ENCODE assay signal across 8 cellular contexts in the genomic region with DNA sequence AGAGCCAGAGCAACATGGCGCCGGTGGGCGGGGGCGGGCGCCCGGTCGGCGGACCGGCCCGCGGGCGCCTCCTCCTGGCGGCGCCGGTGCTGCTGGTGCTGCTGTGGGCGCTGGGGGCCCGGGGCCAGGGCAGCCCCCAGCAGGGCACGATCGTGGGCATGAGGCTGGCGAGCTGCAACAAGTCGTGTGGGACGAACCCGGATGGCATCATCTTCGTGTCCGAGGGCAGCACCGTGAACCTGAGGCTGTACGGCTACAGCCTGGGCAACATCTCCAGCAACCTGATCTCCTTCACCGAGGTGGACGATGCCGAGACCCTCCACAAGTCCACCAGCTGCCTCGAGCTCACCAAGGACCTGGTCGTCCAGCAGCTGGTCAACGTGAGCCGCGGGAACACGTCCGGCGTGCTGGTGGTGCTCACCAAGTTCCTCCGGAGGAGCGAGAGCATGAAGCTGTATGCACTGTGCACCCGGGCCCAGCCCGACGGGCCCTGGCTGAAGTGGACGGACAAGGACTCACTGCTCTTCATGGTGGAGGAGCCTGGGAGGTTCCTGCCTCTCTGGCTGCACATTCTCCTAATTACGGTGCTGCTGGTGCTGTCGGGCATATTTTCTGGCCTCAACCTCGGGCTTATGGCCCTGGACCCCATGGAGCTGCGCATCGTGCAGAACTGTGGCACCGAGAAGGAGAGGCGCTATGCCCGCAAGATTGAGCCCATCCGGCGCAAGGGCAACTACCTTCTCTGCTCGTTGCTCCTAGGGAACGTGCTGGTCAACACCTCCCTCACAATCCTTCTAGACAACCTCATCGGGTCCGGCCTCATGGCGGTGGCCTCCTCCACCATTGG. TPM values are rescaled to one million over a fixed set of nuclear protein-coding genes. Genes with fewer than 3 reads are reported as not detected.
DNase-seq lines count a peak whose midpoint lies in the region; ATAC-seq, FAIRE-seq and TF ChIP-seq lines count a peak whose summit lies in the region.

No MANE protein-coding gene starts in this region.

- peak; percentile 39 for ATAC-seq in GM21447 (IDR thresholded peaks at IDR 0.05; ENCODE audit: unreplicated experiment)
- peak; percentile 11 for ATAC-seq in GM12878
- no peak for ATAC-seq in GM21576 (IDR thresholded peaks at IDR 0.05; ENCODE audit: unreplicated experiment)

- peak overlapping the region; percentile 70 for H3K4me3 ChIP-seq in Loucy (ENCODE audit: low read length, poor library complexity, severe bottlenecking)
- peak overlapping the region; percentile 91 for H3K4me3 ChIP-seq in GM12878
- peak overlapping the region; percentile 95 to 99 for H3K4me3 ChIP-seq in stomach smooth muscle (ENCODE audit: low read length in 2 of 2)

- RAD21 ChIA-PET in GM12878 (lab: Charles Lee; ENCODE audit: unreplicated experiment): interaction anchor here (1.0 to 6.4 kb wide), 12 partner anchors 13 to 188 kb away, joined by 3 to 92 read pairs (median 4); a partner anchor contains a TSS

- DNase-seq in EH (ENCODE audit: low read depth): peak; percentile 47
- no peak for DNase-seq in GM12878 (ENCODE audit: low read depth, low spot score)
- DNase-seq in kidney tubule cell (ENCODE audit: low spot score): peak; percentile 54
- DNase-seq in GOT3 (lab: John Stamatoyannopoulos, UW): no peak

- no peaks in the 10 kb centered on the region for H3K9me2 ChIP-seq in Loucy (replicated peaks; ENCODE audit: low read depth, low read length)

- H3K9ac ChIP-seq in Loucy (ENCODE audit: low read depth, low read length, poor library complexity, severe bottlenecking) (peak overlapping the region; percentile 43), GM12878 (ENCODE audit: control insufficient read depth, insufficient read depth, low read length) (peak overlapping the region; percentile 84), stomach smooth muscle (ENCODE audit: low read length in 2 of 2) (peak overlapping the region; percentile 78 to 85)

- peak; percentile 41 for TF ChIP-seq RAD21 in GM12878 (IDR thresholded peaks at IDR 0.05; ENCODE audit: insufficient read depth, low read depth, low read length)

- no peaks in the 10 kb centered on the region for H3F3A ChIP-seq in Loucy (ENCODE audit: low read depth)

- H3K27ac ChIP-seq in GM12878 (ENCODE audit: control insufficient read depth, insufficient read depth): peak overlapping the region; percentile 47; the same call in 1 of the 2 replicates
- peak overlapping the region; percentile 64 for H3K27ac ChIP-seq in stomach smooth muscle (ENCODE audit: low read length)

- no peak for FAIRE-seq in GM12878 (lab: Jason Lieb, UNC)

- SMC1A ChIA-PET in GM12878 (lab: Charles Lee; ENCODE audit: uncharacterized antibody, unreplicated experiment): interaction anchor here (0.8 to 5.9 kb wide), 9 partner anchors 9 to 244 kb away, joined by 3 to 100 read pairs (median 5); a partner anchor contains a TSS

- peak; percentile 53; the same call in 1 of the 2 replicates for TF ChIP-seq CTCF in Loucy (conservative IDR thresholded peaks at IDR 0.05; ENCODE audit: low read length)
- peak; percentile 46 to 53 (median 46); a peak in 4 of 6 replicates for TF ChIP-seq CTCF in GM12878 (IDR thresholded peaks at IDR 0.05 in 2 of 3, conservative IDR thresholded peaks at IDR 0.05 in 1 of 3; ENCODE audit: control insufficient read depth in 2 of 3, extremely low read depth in 1 of 3, insufficient read depth in 1 of 3, low read depth in 3 of 3, low read length in 3 of 3)

- intact Hi-C loops in GM12878 (cut with micrococcal nuclease; ENCODE audit: unreplicated experiment): loop anchor here (1.0 to 10.0 kb wide), 4 partner anchors 14 to 226 kb away; a partner anchor contains a TSS

- H2AFZ ChIP-seq in Loucy (ENCODE audit: low read length) (peak overlapping the region; percentile 45; the same call in 1 of the 2 replicates), GM12878 (ENCODE audit: control insufficient read depth, low read depth, low read length) (peak overlapping the region; percentile 75)

- BruUV-seq in GM12878 (replicated peaks; lab: Mats Ljungman, UMichigan): no TSS peak

- TF ChIP-seq EP300 in GM12878 (IDR thresholded peaks at IDR 0.05; ENCODE audit: borderline replicate concordance in 1 of 2, control insufficient read depth in 1 of 2, low read depth in 2 of 2, low read length in 2 of 2): no peak

- H3K4me1 ChIP-seq in Loucy (ENCODE audit: insufficient read depth, low read length, poor library complexity, severe bottlenecking) (peaks cover 47% of the 10 kb centered on the region), GM12878 (ENCODE audit: control insufficient read depth, insufficient read depth, low read length) (peaks cover 13% of the 10 kb centered on the region), stomach smooth muscle (ENCODE audit: control insufficient read depth, insufficient read depth, low read length) (peaks cover 41% of the 10 kb centered on the region)

- H3K79me2 ChIP-seq in Loucy (ENCODE audit: insufficient read depth, low read length): no peaks in the 10 kb centered on the region
- H3K79me2 ChIP-seq in GM12878 (ENCODE audit: control insufficient read depth, insufficient read depth, low read length): peaks cover 52% of the 10 kb centered on the region

- H3K36me3 ChIP-seq in Loucy (ENCODE audit: insufficient read depth, low read length) (no peaks in the 10 kb centered on the region), GM12878 (ENCODE audit: control insufficient read depth in 2 of 2, insufficient read depth in 2 of 2, low read length in 1 of 2) (0 out of 4 replicates have a peak, but pooled peaks cover 0 to 1% of the 10 kb centered on the region in 2 experiments), stomach smooth muscle (ENCODE audit: control insufficient read depth in 2 of 2, insufficient read depth in 2 of 2, low read length in 2 of 2) (no peaks in the 10 kb centered on the region)

- POLR2A ChIA-PET in GM12878 (lab: Charles Lee): interaction anchor here (0.5 to 7.5 kb wide), 10 partner anchors 9 to 413 kb away, joined by 3 to 88 read pairs (median 3); a partner anchor contains a TSS

- 21% methylated on average over 50 of the region's 59 CpGs for WGBS in GM12878 (ENCODE audit: insufficient coverage, insufficient replicate concordance, low lambda C conversion rate, missing lambda C conversion rate)

- no peaks in the 10 kb centered on the region for H3K27me3 ChIP-seq in Loucy (ENCODE audit: insufficient read depth, low read length, poor library complexity, severe bottlenecking)
- no peaks in the 10 kb centered on the region for H3K27me3 ChIP-seq in GM12878 (replicated peaks in 1 of 2; ENCODE audit: control insufficient read depth in 2 of 2, insufficient read depth in 2 of 2, low read length in 1 of 2)
- H3K27me3 ChIP-seq in stomach smooth muscle (ENCODE audit: control insufficient read depth in 1 of 2, insufficient read depth in 2 of 2, low read length in 2 of 2): no peaks in the 10 kb centered on the region

- H4K20me1 ChIP-seq in Loucy (ENCODE audit: insufficient read depth, low read length, poor library complexity, severe bottlenecking) (no peaks in the 10 kb centered on the region), GM12878 (ENCODE audit: control insufficient read depth, insufficient read depth) (no peaks in the 10 kb centered on the region)

- CTCF ChIA-PET in GM12878 (lab: Yijun Ruan, JAX): interaction anchor here (0.6 to 7.5 kb wide), 21 partner anchors 15 to 769 kb away, joined by 3 to 153 read pairs (median 4); a partner anchor contains a TSS

- in situ Hi-C loops in GM12878 (cut with MboI): no loop called here

- H3K4me2 ChIP-seq in Loucy (ENCODE audit: low read depth, low read length, poor library complexity, severe bottlenecking): peak overlapping the region; percentile 89
- H3K4me2 ChIP-seq in GM12878 (ENCODE audit: control insufficient read depth, insufficient read depth): peak overlapping the region; percentile 100

- H3K9me3 ChIP-seq in Loucy (ENCODE audit: insufficient read depth, low read depth, low read length) (no peaks in the 10 kb centered on the region), GM12878 (replicated peaks; ENCODE audit: control insufficient read depth, insufficient read depth, low read length) (no peaks in the 10 kb centered on the region), stomach smooth muscle (ENCODE audit: control insufficient read depth in 2 of 2, low read length in 2 of 2) (no peaks in the 10 kb centered on the region)

- no peak; the same call in 1 of the 2 replicates for TF ChIP-seq POLR2A in GM12878 (IDR thresholded peaks at IDR 0.05; ENCODE audit: low read depth, low read length)

RNA-seq across cellular contexts. Expression of a gene that starts 0.5 kb away (rescaled TPM):
- total RNA-seq in GM12878 (2013; cell fraction: nucleolus; rRNA removed): 38.9 and 42.1 TPM in 2 replicates
- total RNA-seq in GM12878 (2014; rRNA removed): 6.6 and 9.0 TPM in 2 replicates
- total RNA-seq in GM12878 (2014; rRNA removed; fragmentation: Illumina TruSeq; extraction: Trizol): 6.4 and 7.2 TPM in 2 replicates
- total RNA-seq in GM12878 (2021): 13.8 and 14.4 TPM in 2 replicates
- polyA plus RNA-seq in GM12878 (2011; ENCODE audit: low read depth): 7.6 TPM
- 5.3 and 10.1 TPM in 2 replicates for polyA plus RNA-seq in GM12878 (2011; rRNA removed)
- polyA plus RNA-seq in GM12878 (2011; cell fraction: cytosol; rRNA removed): 13.4 and 15.7 TPM in 2 replicates
- polyA plus RNA-seq in GM12878 (2011; cell fraction: nucleus; rRNA removed): 14.4 and 17.6 TPM in 2 replicates
- 11.7 and 18.3 TPM in 2 replicates for polyA plus RNA-seq in GM12878 (2012)
- polyA plus RNA-seq in GM12878 (2014; fragmentation: Illumina TruSeq; extraction: Trizol): 12.6 and 13.7 TPM in 2 replicates
- polyA plus RNA-seq in GM12878 (2014; fragmentation: Nextera tagmentation; extraction: Ambion mirVana): 1 to 10 TPM; 2.4 to 2.8 TPM
- 10.1 and 10.4 TPM in 2 replicates for polyA plus RNA-seq in GM12878 (2014; rRNA removed)
- 1 to 10 TPM; 2.7 to 7.2 TPM for polyA plus RNA-seq in GM12878 (2016; fragmentation: Nextera tagmentation; extraction: Ambion mirVana)
- 16.5 and 23.7 TPM in 2 replicates for polyA minus RNA-seq in GM12878 (2011; rRNA and poly(A)+ RNA removed)
- 8.3 and 10.2 TPM in 2 replicates for polyA minus RNA-seq in GM12878 (2011; cell fraction: cytosol; rRNA and poly(A)+ RNA removed)
- 10.4 and 13.0 TPM in 2 replicates for polyA minus RNA-seq in GM12878 (2011; cell fraction: nucleus; rRNA and poly(A)+ RNA removed)

RNA-seq across cellular contexts. Expression of a gene that starts 21.3 kb away (rescaled TPM):
- 16.0 and 16.7 TPM in 2 replicates for total RNA-seq in GM12878 (2013; cell fraction: nucleolus; rRNA removed)
- total RNA-seq in GM12878 (2014; rRNA removed): 8.7 and 9.3 TPM in 2 replicates
- total RNA-seq in GM12878 (2014; rRNA removed; fragmentation: Illumina TruSeq; extraction: Trizol): 6.1 and 6.7 TPM in 2 replicates
- 5.7 and 5.8 TPM in 2 replicates for total RNA-seq in GM12878 (2021)
- polyA plus RNA-seq in GM12878 (2011; ENCODE audit: low read depth): 5.9 TPM
- polyA plus RNA-seq in GM12878 (2011; rRNA removed): 12.8 and 13.1 TPM in 2 replicates
- polyA plus RNA-seq in GM12878 (2011; cell fraction: cytosol; rRNA removed): 10.7 and 11.3 TPM in 2 replicates
- 7.2 and 10.9 TPM in 2 replicates for polyA plus RNA-seq in GM12878 (2011; cell fraction: nucleus; rRNA removed)
- 7.0 and 8.4 TPM in 2 replicates for polyA plus RNA-seq in GM12878 (2012)
- 7.9 and 9.1 TPM in 2 replicates for polyA plus RNA-seq in GM12878 (2014; fragmentation: Illumina TruSeq; extraction: Trizol)
- polyA plus RNA-seq in GM12878 (2014; fragmentation: Nextera tagmentation; extraction: Ambion mirVana): 10 to 100 TPM; 12.1 to 15.1 TPM
- polyA plus RNA-seq in GM12878 (2014; rRNA removed): 8.8 and 8.9 TPM in 2 replicates
- polyA plus RNA-seq in GM12878 (2016; fragmentation: Nextera tagmentation; extraction: Ambion mirVana): 10 to 100 TPM; 14.0 to 16.3 TPM
- polyA minus RNA-seq in GM12878 (2011; rRNA and poly(A)+ RNA removed): 8.3 and 13.1 TPM in 2 replicates
- 2.0 and 2.9 TPM in 2 replicates for polyA minus RNA-seq in GM12878 (2011; cell fraction: cytosol; rRNA and poly(A)+ RNA removed)
- 3.3 and 6.4 TPM in 2 replicates for polyA minus RNA-seq in GM12878 (2011; cell fraction: nucleus; rRNA and poly(A)+ RNA removed)

RNA-seq across cellular contexts. Expression of a gene that starts 54.9 kb away (rescaled TPM):
- total RNA-seq in GM12878 (2013; cell fraction: nucleolus; rRNA removed): 20.3 and 22.8 TPM in 2 replicates
- total RNA-seq in GM12878 (2014; rRNA removed) (4.0 and 4.7 TPM in 2 replicates), GM12878 (2014; rRNA removed; fragmentation: Illumina TruSeq; extraction: Trizol) (2.8 and 3.2 TPM in 2 replicates), GM12878 (2021) (14.3 and 14.9 TPM in 2 replicates)
- polyA plus RNA-seq in GM12878 (2011; ENCODE audit: low read depth): 3.6 TPM
- polyA plus RNA-seq in GM12878 (2011; rRNA removed) (3.2 and 9.6 TPM in 2 replicates), GM12878 (2014; fragmentation: Illumina TruSeq; extraction: Trizol) (1.8 and 7.9 TPM in 2 replicates), GM12878 (2014; fragmentation: Nextera tagmentation; extraction: Ambion mirVana) (1 to 10 TPM in 1 of 2 experiments, under 1 TPM in 1; 0.72 to 1.9 TPM), GM12878 (2014; rRNA removed) (7.6 and 9.5 TPM in 2 replicates), GM12878 (2016; fragmentation: Nextera tagmentation; extraction: Ambion mirVana) (1 to 10 TPM; 2.6 to 3.0 TPM)
- polyA plus RNA-seq in GM12878 (2011; cell fraction: cytosol; rRNA removed): 12.6 and 16.8 TPM in 2 replicates
- 28.6 and 33.7 TPM in 2 replicates for polyA plus RNA-seq in GM12878 (2011; cell fraction: nucleus; rRNA removed)
- polyA plus RNA-seq in GM12878 (2012): 7.6 and 8.5 TPM in 2 replicates
- polyA minus RNA-seq in GM12878 (2011; rRNA and poly(A)+ RNA removed): 15.1 and 29.7 TPM in 2 replicates
- 14.7 and 16.7 TPM in 2 replicates for polyA minus RNA-seq in GM12878 (2011; cell fraction: cytosol; rRNA and poly(A)+ RNA removed)
- polyA minus RNA-seq in GM12878 (2011; cell fraction: nucleus; rRNA and poly(A)+ RNA removed): 10.8 and 21.8 TPM in 2 replicates

Comparison
In these comparisons a context has a peak if more than half of its experiments do, and no peak if none do; other contexts are left out.
1. DNase-seq: peak in EH (single experiment) and kidney tubule cell (single experiment); none in GM12878 (single experiment) and GOT3 (single experiment).
2. Peak in every context shown above with its lines, with median percentiles within 50 percentile points of each other: H3K4me3 ChIP-seq and H3K9ac ChIP-seq.